ENCODE assay signal across 8 cellular contexts in genomic region chr1:61183471-61184034, GRCh38.
A peak's percentile ranks its signal among the peaks of the same experiment; 100 is the strongest.
DNase-seq lines count a peak whose midpoint lies in the region; ATAC-seq and TF ChIP-seq lines count a peak whose summit lies in the region.

No MANE protein-coding gene starts in this region.

- H3K27me3 Mint-ChIP-seq in natural killer cell treated with Interleukin-12 subunit alpha and Interleukin-12 subunit beta and Interleukin-15 and Interleukin-18, amount 100 ng/mL, for 72 hours: peaks cover 5 to 21% of the 10 kb centered on the region in 2 donors

- peaks cover 0 to 3% of the 10 kb centered on the region in 2 donors for H3K4me1 Mint-ChIP-seq in natural killer cell treated with Interleukin-12 subunit alpha and Interleukin-12 subunit beta and Interleukin-15 and Interleukin-18, amount 100 ng/mL, for 72 hours (ENCODE audit: low read depth in 2 of 2)

- no peaks in the 10 kb centered on the region for H3K36me3 ChIP-seq in thyroid gland

- DNase-seq in NCI-H2081 treated with DMSO at 0.1 percent for 48 hours (lab: John Stamatoyannopoulos, UW): peak; percentile 14
- peak in 5 of 10 donors; percentile 19 to 53 (median 49) for DNase-seq in dorsolateral prefrontal cortex
- peak; percentile 30 to 97 for DNase-seq in lung microvascular endothelial cell (ENCODE audit: low read depth in 2 of 2)
- DNase-seq in thyroid gland: peak; percentile 43 to 48
- no peak for DNase-seq in cerebellar nuclear complex (lab: John Stamatoyannopoulos, UW)
- no peak for DNase-seq in natural killer cell treated with Interleukin-12 subunit alpha and Interleukin-12 subunit beta and Interleukin-15 and Interleukin-18, amount 100 ng/mL, for 72 hours (ENCODE audit: low spot score)
- no peak for DNase-seq in NCI-H187 treated with DMSO at 0.1 percent for 48 hours (lab: John Stamatoyannopoulos, UW)

- H3K4me3 ChIP-seq in dorsolateral prefrontal cortex: peak overlapping the region; percentile 12 to 73 (median 56)
- peak overlapping the region in 2 of 3 donors; percentile 27 to 31 for H3K4me3 ChIP-seq in thyroid gland (replicated peaks in 1 of 3)

- H3K27me3 ChIP-seq in dorsolateral prefrontal cortex (no peaks in the 10 kb centered on the region), thyroid gland (no peaks in the 10 kb centered on the region)

- no peak for TF ChIP-seq POLR2A in thyroid gland (IDR thresholded peaks at IDR 0.05)

- no peaks in the 10 kb centered on the region for H3K9me3 ChIP-seq in thyroid gland

- H3K4me1 ChIP-seq in thyroid gland: peaks cover 42 to 55% of the 10 kb centered on the region in 2 donors

- ATAC-seq in natural killer cell treated with Interleukin-12 subunit alpha and Interleukin-12 subunit beta and Interleukin-15 and Interleukin-18, amount 100 ng/mL, for 72 hours: no peak
- ATAC-seq in HG03460 (IDR thresholded peaks at IDR 0.05; ENCODE audit: unreplicated experiment): no peak

- intact Hi-C loops in dorsolateral prefrontal cortex (cut with DNase I): loop anchor here (5.0 to 10.0 kb wide), 4 partner anchors 61 to 129 kb away; no protein-coding TSS in a partner anchor
- intact Hi-C loops in thyroid gland (cut with DNase I): no loop called here

- H3K36me3 Mint-ChIP-seq in natural killer cell treated with Interleukin-12 subunit alpha and Interleukin-12 subunit beta and Interleukin-15 and Interleukin-18, amount 100 ng/mL, for 72 hours: no peaks in the 10 kb centered on the region

- 20% methylated on average over 8 of the region's 8 CpGs for WGBS in thyroid gland, 2 donors

- H3K27ac ChIP-seq in dorsolateral prefrontal cortex (peak overlapping the region; percentile 83 to 98 (median 96)), thyroid gland (peak overlapping the region; percentile 83 to 93 (median 88))

- H3K4me3 Mint-ChIP-seq in natural killer cell treated with Interleukin-12 subunit alpha and Interleukin-12 subunit beta and Interleukin-15 and Interleukin-18, amount 100 ng/mL, for 72 hours: no peak overlapping the region

- no peaks in the 10 kb centered on the region for H3K9me3 Mint-ChIP-seq in natural killer cell treated with Interleukin-12 subunit alpha and Interleukin-12 subunit beta and Interleukin-15 and Interleukin-18, amount 100 ng/mL, for 72 hours

- no peak overlapping the region for H3K27ac Mint-ChIP-seq in natural killer cell treated with Interleukin-12 subunit alpha and Interleukin-12 subunit beta and Interleukin-15 and Interleukin-18, amount 100 ng/mL, for 72 hours

- TF ChIP-seq CTCF in dorsolateral prefrontal cortex (IDR thresholded peaks at IDR 0.05 in 54 of 56, conservative IDR thresholded peaks at IDR 0.05 in 2 of 56; ENCODE audit: low read depth in 1 of 56, partially characterized antibody in 56 of 56) (peak in 1 of 56 donors; percentile 8), thyroid gland (IDR thresholded peaks at IDR 0.05) (no peak)

Comparison
In these comparisons a context has a peak if more than half of its experiments do, and no peak if none do; other contexts are left out.
1. DNase-seq: peak in NCI-H2081 treated with DMSO at 0.1 percent for 48 hours (single experiment), lung microvascular endothelial cell (2 of 2) and thyroid gland (2 of 2); none in cerebellar nuclear complex (0 of 2), natural killer cell treated with Interleukin-12 subunit alpha and Interleukin-12 subunit beta and Interleukin-15 and Interleukin-18, amount 100 ng/mL, for 72 hours (single experiment) and NCI-H187 treated with DMSO at 0.1 percent for 48 hours (single experiment).